In the genomic region with DNA sequence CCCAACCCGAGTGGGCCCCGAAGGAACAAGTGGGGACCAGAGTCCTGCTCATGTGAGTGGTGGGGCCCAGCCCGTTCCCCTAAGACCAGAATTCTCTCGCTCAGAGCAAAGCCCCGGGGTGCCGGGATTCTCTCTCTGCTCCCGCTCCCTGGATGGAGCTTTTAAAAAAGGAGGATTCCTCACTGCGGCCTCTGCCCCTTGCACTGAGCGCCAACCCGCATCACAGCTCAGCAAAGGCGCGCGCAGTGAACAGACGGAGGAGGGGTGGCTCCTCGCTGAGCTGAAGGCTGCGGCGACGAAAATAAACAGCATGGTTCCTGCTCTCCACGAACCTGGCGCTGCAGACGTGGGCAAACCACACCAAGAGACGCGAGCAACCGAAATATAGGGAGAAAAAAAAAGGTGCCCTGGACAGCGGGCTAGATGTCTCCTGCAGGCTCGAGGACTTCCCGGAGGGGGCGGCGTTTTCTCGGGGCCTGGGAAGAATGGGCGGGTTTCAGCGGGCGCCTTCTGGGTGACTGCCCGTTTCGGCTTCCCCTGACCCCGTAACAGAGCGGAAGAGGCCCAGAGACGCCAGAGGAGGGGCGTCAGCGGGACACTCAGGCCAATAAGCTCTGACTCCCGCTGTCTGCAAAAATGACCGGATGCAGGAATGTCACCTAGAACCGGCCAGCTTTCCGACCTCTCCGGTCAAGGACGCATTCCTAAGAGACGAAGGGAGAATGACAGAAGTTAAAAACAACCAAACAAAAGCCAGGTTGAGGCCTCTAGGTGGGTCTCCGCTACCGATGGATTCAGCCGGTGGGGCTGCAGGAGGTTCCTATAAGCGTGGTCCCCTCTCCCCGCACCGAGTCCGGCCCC, we compare ENCODE assay signal across 8 cellular contexts.
DNase-seq lines count a peak whose midpoint lies in the region; ATAC-seq and TF ChIP-seq lines count a peak whose summit lies in the region.

No MANE protein-coding gene starts in this region.

- H3K36me3 ChIP-seq in iPS-18a (ENCODE audit: control insufficient read depth, low read depth, low read length): peaks cover 3% of the 10 kb centered on the region

- peak; percentile 15 for TF ChIP-seq CTCF in retinal pigment epithelial cell (conservative IDR thresholded peaks at IDR 0.05; ENCODE audit: low read depth, low read length)

- peaks cover 6% of the 10 kb centered on the region for H3K4me1 ChIP-seq in iPS-18a (ENCODE audit: control insufficient read depth, low read depth, low read length)

- H3K9me3 ChIP-seq in iPS-18a (ENCODE audit: control insufficient read depth, low read depth, low read length): no peaks in the 10 kb centered on the region

- H3K27ac ChIP-seq in caudate nucleus (ENCODE audit: low read depth, low read length) (peak overlapping the region; percentile 75), iPS-18a (ENCODE audit: low read length) (no peak overlapping the region)

- DNase-seq in RPMI8226 (peak; percentile 31), caudate nucleus (lab: John Stamatoyannopoulos, UW) (peak in 20 of 61 donors; percentile 11 to 54 (median 27)), retinal pigment epithelial cell (ENCODE audit: low read depth) (no peak), COR-L47 (lab: John Stamatoyannopoulos, UW) (no peak), AML-193 (lab: John Stamatoyannopoulos, UW) (no peak)
- DNase-seq in activated CD4-positive, CD25-positive, alpha-beta regulatory T cell (lab: John Stamatoyannopoulos, UW): no peak

- peaks cover 28% of the 10 kb centered on the region for H3K27me3 ChIP-seq in iPS-18a (ENCODE audit: control insufficient read depth, insufficient read depth, low read length)

- H3K4me3 ChIP-seq in iPS-18a (ENCODE audit: low read length) (peak overlapping the region; percentile 64), retinal pigment epithelial cell (ENCODE audit: low read length) (peak overlapping the region; percentile 36)

- ATAC-seq in GM18511 (IDR thresholded peaks at IDR 0.05; ENCODE audit: unreplicated experiment): peak; percentile 1

- H3K9ac ChIP-seq in iPS-18a (ENCODE audit: low read length): peak overlapping the region; percentile 42
